In genomic region chr2:166197446-166197845, GRCh38 we compare ENCODE assay signal across 16 cellular contexts.
DNase-seq lines count a peak whose midpoint lies in the region; ATAC-seq, FAIRE-seq and TF ChIP-seq lines count a peak whose summit lies in the region.
"Had no signal": no experiment of that assay in that cellular context is flagged by ENCODE, and none has a peak within 500 bp of the region (broad histone marks: within the 10 kb centered on the region; RNA-seq: fewer than 3 reads in every experiment).

No MANE protein-coding gene starts in this region.

- H4K20me1 ChIP-seq in GM23248 (ENCODE audit: insufficient read depth) (no peaks in the 10 kb centered on the region), PC-3 (ENCODE audit: low read length) (no peaks in the 10 kb centered on the region), HepG2 (ENCODE audit: insufficient read depth, low read length) (no peaks in the 10 kb centered on the region)

- H3K4me1 Mint-ChIP-seq in activated CD4-positive, alpha-beta T cell treated with anti-CD3 and anti-CD28 coated beads, Interleukin-2, amount 10 ng/mL, durations not matched to agents 24 days and 14 days = no peaks in the 10 kb centered on the region
- H3K4me1 Mint-ChIP-seq: CD14-positive monocyte had no signal

- DNase-seq in GM23248 = peak; percentile 8
- DNase-seq in PC-3 = peak; percentile 32
- DNase-seq in fibroblast of gingiva (ENCODE audit: low read depth) = peak; percentile 5
- peak; percentile 20 for DNase-seq in HepG2 (ENCODE audit: low spot score)
- no peak for DNase-seq in activated CD4-positive, alpha-beta T cell treated with anti-CD3 and anti-CD28 coated beads, Interleukin-2, amount 10 ng/mL, durations not matched to agents 24 days and 14 days
- no peak for DNase-seq in cerebellar nuclear complex (lab: John Stamatoyannopoulos, UW)
- DNase-seq: AML-193, DMS 273 treated with DMSO at 0.1 percent for 48 hours, H7, NCI-H146, NCI-H2081, NCI-H510A, NCI-H82, SHP77 treated with DMSO at 0.1 percent for 48 hours had no signal

- intact Hi-C loops in PC-3 (cut with micrococcal nuclease) = no loop called here
- intact Hi-C loops in HepG2 (cut with micrococcal nuclease; ENCODE audit: unreplicated experiment) = no loop called here
- intact Hi-C loops in activated CD4-positive, alpha-beta T cell treated with anti-CD3 and anti-CD28 coated beads, Interleukin-2, amount 10 ng/mL, durations not matched to agents 24 days and 14 days (cut with micrococcal nuclease) = no loop called here

- H3K4me3 ChIP-seq in GM23248 (no peak overlapping the region), PC-3 (ENCODE audit: low read length) (no peak overlapping the region), HepG2 (replicated peaks in 1 of 3; ENCODE audit: insufficient read depth in 1 of 3, low read depth in 2 of 3, low read length in 3 of 3) (no peak overlapping the region)

- no peaks in the 10 kb centered on the region for H3K9me3 Mint-ChIP-seq in activated CD4-positive, alpha-beta T cell treated with anti-CD3 and anti-CD28 coated beads, Interleukin-2, amount 10 ng/mL, durations not matched to agents 24 days and 14 days

- POLR2A ChIA-PET in PC-3 (lab: Charles Lee; ENCODE audit: unreplicated experiment) = no interaction called here
- POLR2A ChIA-PET in HepG2 (lab: Yijun Ruan, JAX) = no interaction called here

- H3K36me3 Mint-ChIP-seq in activated CD4-positive, alpha-beta T cell treated with anti-CD3 and anti-CD28 coated beads, Interleukin-2, amount 10 ng/mL, durations not matched to agents 24 days and 14 days (ENCODE audit: low read depth) = no peaks in the 10 kb centered on the region
- H3K36me3 Mint-ChIP-seq: CD14-positive monocyte had no signal

- ATAC-seq in PC-3 (no peak), HepG2 (no peak), esophagus mucosa (no peak)

- no peaks in the 10 kb centered on the region for H3F3A ChIP-seq in GM23248 (ENCODE audit: insufficient read depth)
- H3F3A ChIP-seq in PC-3 (ENCODE audit: low read length, unreplicated experiment) = no peaks in the 10 kb centered on the region

- H2AFZ ChIP-seq in GM23248 = no peak overlapping the region
- no peak overlapping the region for H2AFZ ChIP-seq in PC-3 (ENCODE audit: low read length)
- H2AFZ ChIP-seq in HepG2 (ENCODE audit: low read length) = no peak overlapping the region

- TF ChIP-seq EP300 in HepG2 (IDR thresholded peaks at IDR 0.05; ENCODE audit: low read depth in 2 of 2, low read length in 2 of 2) (no peak), HepG2 (CRISPR knock-in tag; IDR thresholded peaks at IDR 0.05; ENCODE audit: borderline replicate concordance) (no peak)

- 0 out of 2 replicates have a peak, but pooled peaks cover 4% of the 10 kb centered on the region for H3K4me1 ChIP-seq in GM23248 (ENCODE audit: insufficient read depth)
- H3K4me1 ChIP-seq in PC-3 (ENCODE audit: insufficient read depth, low read length) = no peaks in the 10 kb centered on the region
- H3K4me1 ChIP-seq in HepG2 (ENCODE audit: insufficient read depth, low read length) = 0 out of 2 replicates have a peak, but pooled peaks cover 5% of the 10 kb centered on the region

- H3K9me3 ChIP-seq in GM23248 (ENCODE audit: low read depth) (no peaks in the 10 kb centered on the region), PC-3 (ENCODE audit: low read length) (no peaks in the 10 kb centered on the region), HepG2 (ENCODE audit: low read length) (peaks cover 6% of the 10 kb centered on the region; the same call in 1 of the 2 replicates)

- H3K9me2 ChIP-seq in GM23248 (ENCODE audit: insufficient read depth) = no peaks in the 10 kb centered on the region
- H3K9me2 ChIP-seq in PC-3 (replicated peaks; ENCODE audit: low read length) = no peaks in the 10 kb centered on the region

- in situ Hi-C loops in GM23248 (cut with MboI) (loop anchor here (25.0 kb wide), 1 partner anchor 215 kb away; no protein-coding TSS in a partner anchor), HepG2 (cut with HindIII; ENCODE audit: extremely low pct_ligation_motif_present, low pct_unique_long_range_greater_than_20kb) (no loop called here)

- H3K9ac ChIP-seq in GM23248 (no peak overlapping the region), PC-3 (ENCODE audit: low read length) (no peak overlapping the region), HepG2 (ENCODE audit: insufficient read depth, low read depth, low read length) (no peak overlapping the region)

- TF ChIP-seq CTCF in PC-3 (conservative IDR thresholded peaks at IDR 0.05; ENCODE audit: low read depth, low read length) = no peak
- TF ChIP-seq CTCF in HepG2 (CRISPR knock-in tag; IDR thresholded peaks at IDR 0.05) = no peak

- H3K27me3 ChIP-seq in GM23248 (replicated peaks; ENCODE audit: insufficient read depth) (no peaks in the 10 kb centered on the region), PC-3 (ENCODE audit: low read length) (no peaks in the 10 kb centered on the region), HepG2 (ENCODE audit: control insufficient read depth in 1 of 2, insufficient read depth in 2 of 2, low read length in 2 of 2) (no peaks in the 10 kb centered on the region)

- FAIRE-seq in HepG2 (lab: Jason Lieb, UNC) = no peak

- H3K27ac ChIP-seq in GM23248 (no peak overlapping the region), PC-3 (ENCODE audit: low read length) (no peak overlapping the region), HepG2 (ENCODE audit: extremely low read length, insufficient read depth, low read length) (no peak overlapping the region)

- no peak for TF ChIP-seq POLR2A in HepG2 (IDR thresholded peaks at IDR 0.05; ENCODE audit: insufficient read depth in 1 of 2, low read depth in 2 of 2, low read length in 2 of 2)

- no peaks in the 10 kb centered on the region for H3K36me3 ChIP-seq in GM23248 (ENCODE audit: low read depth)
- H3K36me3 ChIP-seq in PC-3 (ENCODE audit: low read depth, low read length) = no peaks in the 10 kb centered on the region
- peaks cover 0 to 16% of the 10 kb centered on the region in 2 experiments; a peak in 2 of 5 replicates for H3K36me3 ChIP-seq in HepG2 (replicated peaks in 1 of 2; ENCODE audit: control insufficient read depth in 1 of 2, insufficient read depth in 2 of 2, low read length in 2 of 2)

- H3K4me2 ChIP-seq in GM23248 (ENCODE audit: unreplicated experiment) (no peak overlapping the region), PC-3 (ENCODE audit: low read length) (no peak overlapping the region), HepG2 (ENCODE audit: low read depth, low read length) (no peak overlapping the region)

- BruUV-seq in PC-3 (replicated peaks; lab: Mats Ljungman, UMichigan) (no TSS peak), HepG2 (replicated peaks; lab: Mats Ljungman, UMichigan) (no TSS peak)

- no peak for TF ChIP-seq RAD21 in HepG2 (CRISPR knock-in tag; IDR thresholded peaks at IDR 0.05)

- no peak overlapping the region for H3K4me3 Mint-ChIP-seq in activated CD4-positive, alpha-beta T cell treated with anti-CD3 and anti-CD28 coated beads, Interleukin-2, amount 10 ng/mL, durations not matched to agents 24 days and 14 days
- H3K4me3 Mint-ChIP-seq: CD14-positive monocyte had no signal

- H3K79me2 ChIP-seq in GM23248 (ENCODE audit: insufficient read depth) (no peaks in the 10 kb centered on the region), PC-3 (ENCODE audit: low read length) (no peaks in the 10 kb centered on the region), HepG2 (ENCODE audit: insufficient read depth, low read length) (no peaks in the 10 kb centered on the region)

- no peak overlapping the region for H3K27ac Mint-ChIP-seq in activated CD4-positive, alpha-beta T cell treated with anti-CD3 and anti-CD28 coated beads, Interleukin-2, amount 10 ng/mL, durations not matched to agents 24 days and 14 days
- H3K27ac Mint-ChIP-seq: CD14-positive monocyte had no signal

- H3K27me3 Mint-ChIP-seq in activated CD4-positive, alpha-beta T cell treated with anti-CD3 and anti-CD28 coated beads, Interleukin-2, amount 10 ng/mL, durations not matched to agents 24 days and 14 days = no peaks in the 10 kb centered on the region

- CTCF ChIA-PET in PC-3 (lab: Charles Lee) (no interaction called here), HepG2 (lab: Yijun Ruan, JAX; ENCODE audit: low intra/inter-chr PET ratio, low total read pairs) (no interaction called here)

- 54 to 55% methylated on average over 3 of the region's 3 CpGs for WGBS in GM23248 (ENCODE audit: low coverage in 1 of 2, low lambda C conversion rate in 2 of 2, missing lambda C conversion rate in 2 of 2), 2 experiments
- WGBS in HepG2 (ENCODE audit: low lambda C conversion rate) = 78% methylated on average over 3 of the region's 3 CpGs

TF ChIP-seq in HepG2, 621 proteins besides CTCF, POLR2A, EP300 and RAD21 (continues in another document):
- TF ChIP-seq ATF7 (IDR thresholded peaks at IDR 0.05) = peak; percentile 16; the same call in 1 of the 2 replicates
- TF ChIP-seq ATF7 (CRISPR knock-in tag; IDR thresholded peaks at IDR 0.05) = no peak
- TF ChIP-seq SSRP1 (CRISPR knock-in tag; IDR thresholded peaks at IDR 0.05) = no peak
- TF ChIP-seq FOXA1 (IDR thresholded peaks at IDR 0.05) = no peak
- TF ChIP-seq FOXA1 (CRISPR knock-in tag; IDR thresholded peaks at IDR 0.05) = no peak
- no peak for TF ChIP-seq ZNF280B (CRISPR knock-in tag; IDR thresholded peaks at IDR 0.05; ENCODE audit: borderline replicate concordance)
- TF ChIP-seq SOX5 (CRISPR knock-in tag; IDR thresholded peaks at IDR 0.05; ENCODE audit: borderline replicate concordance) = 0 out of 2 replicates have a peak, but pooled peaks have one; percentile 18
- TF ChIP-seq POGZ (CRISPR knock-in tag; IDR thresholded peaks at IDR 0.05) = no peak
- TF ChIP-seq IRX3 (CRISPR knock-in tag; IDR thresholded peaks at IDR 0.05; ENCODE audit: borderline replicate concordance, low read depth) = no peak
- no peak for TF ChIP-seq ZNF564 (CRISPR knock-in tag; IDR thresholded peaks at IDR 0.05)

Comparison
In these comparisons a context has a peak if more than half of its experiments do, and no peak if none do; other contexts are left out.
1. DNase-seq: peak in GM23248 (single experiment), PC-3 (single experiment), fibroblast of gingiva (single experiment) and HepG2 (single experiment); none in activated CD4-positive, alpha-beta T cell treated with anti-CD3 and anti-CD28 coated beads, Interleukin-2, amount 10 ng/mL, durations not matched to agents 24 days and 14 days (single experiment) and cerebellar nuclear complex (0 of 2).